Comparison of ENCODE assay signal across 15 cellular contexts in the genomic region with DNA sequence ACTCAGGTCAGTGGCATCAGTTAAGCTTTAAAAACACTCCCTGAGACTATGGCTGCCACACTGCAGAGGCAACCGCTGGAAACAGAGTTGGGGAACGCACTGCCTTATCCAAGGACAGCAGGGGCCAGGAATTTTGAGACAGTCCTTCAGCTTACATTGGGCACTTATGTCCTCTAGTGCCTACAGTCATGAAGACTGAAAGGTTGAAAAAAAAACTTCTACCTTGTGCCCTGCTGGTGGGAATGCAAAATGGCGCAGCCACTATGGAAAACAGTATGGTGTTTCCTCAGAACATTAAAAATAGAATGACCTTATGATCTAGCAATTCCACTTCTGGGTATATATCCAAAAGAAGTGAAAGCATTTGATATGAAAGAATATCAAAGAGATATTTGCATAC. TPM values are rescaled to one million over a fixed set of nuclear protein-coding genes. Genes with fewer than 3 reads are reported as not detected.
DNase-seq lines count a peak whose midpoint lies in the region; ATAC-seq, FAIRE-seq and TF ChIP-seq lines count a peak whose summit lies in the region.
"Had no signal": no experiment of that assay in that cellular context is flagged by ENCODE, and none has a peak within 500 bp of the region (broad histone marks: within the 10 kb centered on the region; RNA-seq: fewer than 3 reads in every experiment).

No MANE protein-coding gene starts in this region.

- TF ChIP-seq EP300 in SK-N-SH (IDR thresholded peaks at IDR 0.05; ENCODE audit: borderline replicate concordance in 1 of 2, low read depth in 1 of 2, low read length in 1 of 2), result no peak
- no peak for TF ChIP-seq EP300 in stomach (IDR thresholded peaks at IDR 0.05)

- no peak for TF ChIP-seq POLR2A in stomach (IDR thresholded peaks at IDR 0.05)

- POLR2A ChIA-PET in SK-N-SH (lab: Yijun Ruan, JAX), result no interaction called here

- peaks cover 46 to 57% of the 10 kb centered on the region in 2 experiments for H3K4me1 ChIP-seq in SK-N-SH (ENCODE audit: control insufficient read depth in 1 of 2, insufficient read depth in 2 of 2, low read depth in 1 of 2, low read length in 1 of 2)
- H3K4me1 ChIP-seq in astrocyte (ENCODE audit: insufficient read depth, low read length), result peaks cover 69% of the 10 kb centered on the region
- peaks cover 4 to 52% (median 40%) of the 10 kb centered on the region in 4 donors for H3K4me1 ChIP-seq in stomach

- H3K9ac ChIP-seq in SK-N-SH, result peak overlapping the region; percentile 78; the same call in 1 of the 2 replicates
- H3K9ac ChIP-seq in astrocyte (ENCODE audit: low read length), result peak overlapping the region; percentile 74

- H3F3A ChIP-seq in SK-N-SH (replicated peaks; ENCODE audit: insufficient read depth), result peaks cover 92% of the 10 kb centered on the region

- no peak overlapping the region for H2AFZ ChIP-seq in SK-N-SH (ENCODE audit: low read depth)
- peak overlapping the region; percentile 7 for H2AFZ ChIP-seq in astrocyte (ENCODE audit: low read depth, low read length)

- no peak overlapping the region for H3K4me3 ChIP-seq in SK-N-SH (ENCODE audit: low read depth in 2 of 2, low read length in 1 of 2)
- no peak overlapping the region for H3K4me3 ChIP-seq in astrocyte (ENCODE audit: insufficient read depth, low read depth, low read length)
- H3K4me3 ChIP-seq in fibroblast of villous mesenchyme (ENCODE audit: low read depth, low read length), result no peak overlapping the region
- no peak overlapping the region for H3K4me3 ChIP-seq in stomach
- H3K4me3 ChIP-seq: suprapubic skin had no signal

- WGBS in SK-N-SH (ENCODE audit: low lambda C conversion rate), result 100% methylated on average over 3 of the region's 3 CpGs
- 93 to 99% (median 95%) methylated on average over 3 of the region's 3 CpGs for WGBS in stomach, 5 donors

- peaks cover 74% of the 10 kb centered on the region for H3K4me1 Mint-ChIP-seq in astrocyte (ENCODE audit: low read depth, unreplicated experiment)

- peak overlapping the region; percentile 94 for H3K27ac Mint-ChIP-seq in astrocyte (ENCODE audit: unreplicated experiment)
- H3K27ac Mint-ChIP-seq: activated T-cell treated with anti-CD3 and anti-CD28 coated beads, Interleukin-2, amount 50 U/mL, for 24 hours had no signal

- H3K36me3 ChIP-seq in SK-N-SH (replicated peaks in 1 of 2; ENCODE audit: control insufficient read depth in 1 of 2, insufficient read depth in 2 of 2, low read length in 1 of 2) (peaks cover 28 to 54% of the 10 kb centered on the region in 2 experiments), astrocyte (ENCODE audit: insufficient read depth, low read length) (no peaks in the 10 kb centered on the region), stomach (no peaks in the 10 kb centered on the region)
- H3K36me3 ChIP-seq: suprapubic skin had no signal

- TF ChIP-seq CTCF in SK-N-SH (IDR thresholded peaks at IDR 0.05), result peak; percentile 63
- TF ChIP-seq CTCF in astrocyte (IDR thresholded peaks at IDR 0.05; ENCODE audit: insufficient read depth, low read depth, low read length), result peak; percentile 41
- peak; percentile 36 for TF ChIP-seq CTCF in fibroblast of villous mesenchyme (IDR thresholded peaks at IDR 0.05; ENCODE audit: insufficient read depth, low read depth, low read length)
- no peak for TF ChIP-seq CTCF in stomach (IDR thresholded peaks at IDR 0.05)

- DNase-seq in SK-N-SH (no peak), astrocyte (ENCODE audit: low read depth) (no peak), fibroblast of villous mesenchyme (ENCODE audit: low read depth) (no peak), stomach (no peak), UCSD-AML1 (lab: John Stamatoyannopoulos, UW; ENCODE audit: unreplicated experiment) (no peak)
- DNase-seq: 8988T; activated CD4-positive, alpha-beta T cell treated with anti-CD3 and anti-CD28 coated beads for 1 hour; activated T-cell treated with anti-CD3 and anti-CD28 coated beads, Interleukin-2, amount 50 U/mL, for 24 hours; anterior cingulate cortex; COR-L47; NCI-H1092 had no signal

- no peaks in the 10 kb centered on the region for H3K27me3 Mint-ChIP-seq in astrocyte (ENCODE audit: low read depth, unreplicated experiment)

- no peaks in the 10 kb centered on the region for H3K27me3 ChIP-seq in SK-N-SH (ENCODE audit: insufficient read depth)
- no peaks in the 10 kb centered on the region for H3K27me3 ChIP-seq in astrocyte (ENCODE audit: insufficient read depth, low read length)
- H3K27me3 ChIP-seq in stomach, result no peaks in the 10 kb centered on the region
- H3K27me3 ChIP-seq: suprapubic skin had no signal

- H3K9me2 ChIP-seq in SK-N-SH, result no peaks in the 10 kb centered on the region

- no peak; the same call in 2 of the 3 replicates for ATAC-seq in SK-N-SH treated with all-trans-retinoic acid at 6 μM for 48 hours
- ATAC-seq in HG03342 (IDR thresholded peaks at IDR 0.05; ENCODE audit: unreplicated experiment), result no peak
- ATAC-seq in GM21526 (IDR thresholded peaks at IDR 0.05; ENCODE audit: low FRiP score, unreplicated experiment), result no peak

- no peak for FAIRE-seq in astrocyte (lab: Jason Lieb, UNC)

- H3K4me2 ChIP-seq in SK-N-SH, result peak overlapping the region; percentile 76
- peak overlapping the region; percentile 71 for H3K4me2 ChIP-seq in astrocyte (ENCODE audit: low read length)

- CTCF ChIA-PET in SK-N-SH (lab: Yijun Ruan, JAX), result interaction anchor here (0.6 to 1.6 kb wide), 3 partner anchors 17 to 27 kb away, joined by 3 to 4 read pairs (median 3); no protein-coding TSS in a partner anchor

- TF ChIP-seq RAD21 in SK-N-SH (IDR thresholded peaks at IDR 0.05; ENCODE audit: low read length), result no peak

- H3K79me2 ChIP-seq in SK-N-SH (ENCODE audit: insufficient read depth) (peaks cover 85% of the 10 kb centered on the region), astrocyte (ENCODE audit: insufficient read depth, low read length) (peaks cover 18% of the 10 kb centered on the region)

- H4K20me1 ChIP-seq in SK-N-SH (ENCODE audit: insufficient read depth) (no peaks in the 10 kb centered on the region), astrocyte (ENCODE audit: insufficient read depth, low read length) (no peaks in the 10 kb centered on the region)

- H3K9me3 ChIP-seq in SK-N-SH (no peaks in the 10 kb centered on the region), astrocyte (ENCODE audit: insufficient read depth, low read depth, low read length) (no peaks in the 10 kb centered on the region), stomach (no peaks in the 10 kb centered on the region)
- H3K9me3 ChIP-seq: suprapubic skin had no signal

- no peaks in the 10 kb centered on the region for H3K9me3 Mint-ChIP-seq in astrocyte (ENCODE audit: unreplicated experiment)
- H3K9me3 Mint-ChIP-seq: activated T-cell treated with anti-CD3 and anti-CD28 coated beads, Interleukin-2, amount 50 U/mL, for 24 hours had no signal

- H3K36me3 Mint-ChIP-seq in astrocyte (ENCODE audit: low read depth, unreplicated experiment), result peaks cover 25% of the 10 kb centered on the region

- H3K27ac ChIP-seq in SK-N-SH (ENCODE audit: low read depth in 2 of 2, low read length in 1 of 2), result peak overlapping the region; percentile 93 to 99
- H3K27ac ChIP-seq in astrocyte (ENCODE audit: low read depth, low read length), result peak overlapping the region; percentile 94
- peak overlapping the region in 4 of 5 donors; percentile 8 to 62 (median 50) for H3K27ac ChIP-seq in stomach
- H3K27ac ChIP-seq: suprapubic skin had no signal

- intact Hi-C loops in stomach (cut with DNase I; ENCODE audit: low total_unique reads), result no loop called here

- no peak overlapping the region for H3K4me3 Mint-ChIP-seq in astrocyte (ENCODE audit: unreplicated experiment)
- H3K4me3 Mint-ChIP-seq: activated T-cell treated with anti-CD3 and anti-CD28 coated beads, Interleukin-2, amount 50 U/mL, for 24 hours had no signal

TF ChIP-seq in SK-N-SH, 30 proteins besides CTCF, POLR2A, EP300 and RAD21:
- TF ChIP-seq YY1 (IDR thresholded peaks at IDR 0.05; ENCODE audit: low read depth) (0 out of 2 replicates have a peak, but pooled peaks have one; percentile 36), NFIC (IDR thresholded peaks at IDR 0.05; ENCODE audit: borderline replicate concordance) (no peak)

TF ChIP-seq in SK-N-SH treated with all-trans-retinoic acid at 6 μM for 48 hours, 23 proteins besides CTCF, POLR2A, EP300 and RAD21:
- TF ChIP-seq CSRNP3 (CRISPR knock-in tag; IDR thresholded peaks at IDR 0.05) (no peak), TOX (CRISPR knock-in tag; IDR thresholded peaks at IDR 0.05; ENCODE audit: borderline replicate concordance) (no peak), ZNF565 (CRISPR knock-in tag; conservative IDR thresholded peaks at IDR 0.05; ENCODE audit: low read depth) (no peak), ZNF70 (CRISPR knock-in tag; IDR thresholded peaks at IDR 0.05) (no peak), RARB (CRISPR knock-in tag; IDR thresholded peaks at IDR 0.05) (no peak), ESRRG (CRISPR knock-in tag; IDR thresholded peaks at IDR 0.05) (no peak)

RNA-seq across cellular contexts. Expression of gene DKK3, which starts 19.6 kb away (rescaled TPM):
- polyA plus RNA-seq in SK-N-SH (2012; rRNA removed), result 1,174 and 1,491 TPM in 2 replicates
- 1,028 and 1,442 TPM in 2 replicates for polyA plus RNA-seq in SK-N-SH (2012; cell fraction: cytosol; rRNA removed)
- 933 and 1,160 TPM in 2 replicates for polyA plus RNA-seq in SK-N-SH (2012; cell fraction: nucleus; rRNA removed)
- total RNA-seq in astrocyte, result 307 and 328 TPM in 2 replicates
- 316 and 338 TPM in 2 replicates for total RNA-seq in fibroblast of villous mesenchyme
- total RNA-seq in stomach, result 10 to 100 TPM; 35.0 to 63.8 (median 54.7) TPM
- 10 to 100 TPM; 21.8 to 36.7 (median 29.6) TPM for polyA plus RNA-seq in stomach

Comparison
In these comparisons a context has a peak if more than half of its experiments do, and no peak if none do; other contexts are left out.
1. CTCF ChIP-seq: peak in SK-N-SH (single experiment), astrocyte (single experiment) and fibroblast of villous mesenchyme (single experiment); none in stomach (0 of 7).
2. Peak in every context shown above with its lines, with median percentiles within 50 percentile points of each other: H3K27ac ChIP-seq.